In the genomic region with DNA sequence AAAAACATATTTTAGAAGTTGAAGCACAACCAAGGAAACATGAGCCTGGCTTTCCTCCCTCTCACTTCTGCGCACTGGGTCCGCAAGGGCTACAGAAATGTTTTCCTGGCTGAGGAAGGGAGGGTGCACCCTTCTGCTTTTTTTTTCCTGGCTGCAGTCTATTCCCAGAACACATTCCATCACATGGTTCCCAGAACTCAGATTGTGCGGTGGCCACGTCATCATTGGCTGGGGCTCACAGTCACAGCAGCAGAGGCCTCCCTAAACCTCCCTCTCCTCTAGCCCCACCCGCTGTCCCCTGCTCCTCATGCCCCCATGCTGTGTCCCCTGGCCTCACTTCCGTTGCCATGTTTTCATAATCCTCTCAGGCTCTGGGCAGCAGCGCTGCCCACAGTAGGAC, we compare ENCODE assay signal across 2 cellular contexts. TPM values are rescaled to one million over a fixed set of nuclear protein-coding genes. Genes with fewer than 3 reads are reported as not detected.
"Had no signal": no experiment of that assay in that cellular context is flagged by ENCODE, and none has a peak within 500 bp of the region (broad histone marks: within the 10 kb centered on the region; RNA-seq: fewer than 3 reads in every experiment).

No MANE protein-coding gene starts in this region.

RNA-seq across cellular contexts. Expression of gene RIMBP3B, which starts 5.9 kb away (rescaled TPM):
- total RNA-seq: GM23248, HepG2 had no signal
- polyA plus RNA-seq: HepG2 had no signal
